ENCODE assay signal across 8 cellular contexts in genomic region chr16:29825145-29826044, GRCh38. TPM values are rescaled to one million over a fixed set of nuclear protein-coding genes. Genes with fewer than 3 reads are reported as not detected.
A peak's percentile ranks its signal among the peaks of the same experiment; 100 is the strongest.
DNase-seq lines count a peak whose midpoint lies in the region; ATAC-seq, FAIRE-seq and TF ChIP-seq lines count a peak whose summit lies in the region.

No MANE protein-coding gene starts in this region.

- H3K4me2 ChIP-seq in K562 (ENCODE audit: insufficient read depth, low read length): 0 out of 2 replicates have a peak overlapping the region, but pooled peaks have one; percentile 1
- peak overlapping the region; percentile 39 for H3K4me2 ChIP-seq in keratinocyte (ENCODE audit: control insufficient read depth, extremely low read depth, insufficient read depth, low read depth, low read length)

- TF ChIP-seq CTCF in GM10248 (IDR thresholded peaks at IDR 0.05; ENCODE audit: control extremely low read depth, extremely low read depth, low read depth, missing control alignments) (no peak), K562 (IDR thresholded peaks at IDR 0.05 in 2 of 3, conservative IDR thresholded peaks at IDR 0.05 in 1 of 3; ENCODE audit: insufficient read depth in 2 of 3, low read depth in 1 of 3, low read length in 3 of 3) (no peak), keratinocyte (optimal IDR thresholded peaks at IDR 0.05 in 1 of 3, IDR thresholded peaks at IDR 0.05 in 1 of 3, conservative IDR thresholded peaks at IDR 0.05 in 1 of 3; ENCODE audit: extremely low read depth in 1 of 3, insufficient read depth in 2 of 3, low read length in 3 of 3) (no peak)

- H2AFZ ChIP-seq in K562 (ENCODE audit: low read depth, low read length) (no peak overlapping the region), keratinocyte (ENCODE audit: control insufficient read depth, low read length) (no peak overlapping the region)

- peak; percentile 81 for DNase-seq in GM10248 (ENCODE audit: extremely low spot score)
- DNase-seq in NT2/D1 (ENCODE audit: low read depth, low spot score): no peak
- DNase-seq in K562 (ENCODE audit: extremely low read depth in 1 of 4, low spot score in 3 of 4): peak; percentile 39 to 44 (median 42)
- no peak for DNase-seq in keratinocyte (ENCODE audit: low read depth, low spot score)
- DNase-seq in stimulated activated naive B cell treated with anti-CD40 and anti-IgM and Interleukin-4, amounts not matched to agents 10 μg/mL and 1 μg/mL and 100 μg/mL, for 72 hours: no peak
- DNase-seq in epidermal melanocyte (ENCODE audit: insufficient read length, low spot score): no peak
- DNase-seq in NCI-H1092 treated with DMSO at 0.1 percent for 48 hours (lab: John Stamatoyannopoulos, UW): no peak

- TF ChIP-seq RAD21 in K562 (CRISPR knock-in tag; conservative IDR thresholded peaks at IDR 0.05 in 1 of 2, IDR thresholded peaks at IDR 0.05 in 1 of 2): no peak

- peaks cover 10% of the 10 kb centered on the region for H3K36me3 ChIP-seq in NT2/D1 (ENCODE audit: insufficient read depth, insufficient read length, low read length)
- no peaks in the 10 kb centered on the region; the same call in 2 of the 3 replicates for H3K36me3 ChIP-seq in K562 (ENCODE audit: control insufficient read depth, insufficient read depth, low read length)
- peaks cover 6 to 8% of the 10 kb centered on the region in 2 experiments for H3K36me3 ChIP-seq in keratinocyte (ENCODE audit: control insufficient read depth in 2 of 2, extremely low read depth in 1 of 2, insufficient read depth in 2 of 2, low read length in 2 of 2)

- H3K27me3 Mint-ChIP-seq in stimulated activated naive B cell treated with anti-CD40 and anti-IgM and Interleukin-4, amounts not matched to agents 10 μg/mL and 1 μg/mL and 100 μg/mL, for 72 hours: no peaks in the 10 kb centered on the region

- intact Hi-C loops in K562 (cut with micrococcal nuclease): no loop called here

- dilution Hi-C loops in keratinocyte (cut with MboI; ENCODE audit: extremely low pct_ligation_motif_present, low sequenced_read_pairs): no loop called here

- peaks cover 21 to 43% of the 10 kb centered on the region in 2 donors for H3K4me1 Mint-ChIP-seq in stimulated activated naive B cell treated with anti-CD40 and anti-IgM and Interleukin-4, amounts not matched to agents 10 μg/mL and 1 μg/mL and 100 μg/mL, for 72 hours

- H4K20me1 ChIP-seq in K562 (replicated peaks; ENCODE audit: control insufficient read depth, insufficient read depth, low read length) (no peaks in the 10 kb centered on the region; the same call in 1 of the 2 replicates), keratinocyte (ENCODE audit: control insufficient read depth, extremely low read depth, insufficient read depth, low read length) (no peaks in the 10 kb centered on the region)

- no peaks in the 10 kb centered on the region for H3K9me3 ChIP-seq in NT2/D1 (ENCODE audit: insufficient read depth, low read length)
- no peaks in the 10 kb centered on the region for H3K9me3 ChIP-seq in K562 (replicated peaks; ENCODE audit: control insufficient read depth, insufficient read depth, low read depth, low read length)
- H3K9me3 ChIP-seq in keratinocyte (ENCODE audit: control insufficient read depth, low read depth, low read length): no peaks in the 10 kb centered on the region

- no peaks in the 10 kb centered on the region for H3K27me3 ChIP-seq in NT2/D1 (ENCODE audit: insufficient read depth, insufficient read length)
- peaks cover 2 to 8% of the 10 kb centered on the region in 2 experiments; a peak in 3 of 5 replicates for H3K27me3 ChIP-seq in K562 (ENCODE audit: control insufficient read depth in 2 of 2, insufficient read depth in 2 of 2, low read length in 2 of 2)
- no peaks in the 10 kb centered on the region for H3K27me3 ChIP-seq in keratinocyte (ENCODE audit: control insufficient read depth, extremely low read depth, insufficient read depth, low read length)

- H3K27ac Mint-ChIP-seq in stimulated activated naive B cell treated with anti-CD40 and anti-IgM and Interleukin-4, amounts not matched to agents 10 μg/mL and 1 μg/mL and 100 μg/mL, for 72 hours: peak overlapping the region; percentile 53

- H3K27ac ChIP-seq in K562 (ENCODE audit: extremely low read depth, low read depth, low read length): no peak overlapping the region
- peak overlapping the region; percentile 34 for H3K27ac ChIP-seq in keratinocyte (ENCODE audit: control insufficient read depth, insufficient read depth, low read length)

- H3K4me1 ChIP-seq in NT2/D1 (ENCODE audit: insufficient read depth, insufficient read length): peaks cover 28% of the 10 kb centered on the region
- H3K4me1 ChIP-seq in K562 (replicated peaks in 1 of 2; ENCODE audit: control insufficient read depth in 2 of 2, insufficient read depth in 2 of 2, low read length in 2 of 2): peaks cover 16 to 29% of the 10 kb centered on the region in 2 experiments
- H3K4me1 ChIP-seq in keratinocyte (ENCODE audit: control insufficient read depth, extremely low read depth, insufficient read depth, low read length): peaks cover 41% of the 10 kb centered on the region

- H3K4me3 Mint-ChIP-seq in stimulated activated naive B cell treated with anti-CD40 and anti-IgM and Interleukin-4, amounts not matched to agents 10 μg/mL and 1 μg/mL and 100 μg/mL, for 72 hours: peak overlapping the region; percentile 15 to 25

- FAIRE-seq in K562 (lab: Jason Lieb, UNC): peak; percentile 52
- FAIRE-seq in keratinocyte (lab: Jason Lieb, UNC): no peak

- no peak for TF ChIP-seq EP300 in K562 (IDR thresholded peaks at IDR 0.05; ENCODE audit: low read length)

- no peaks in the 10 kb centered on the region for H3K79me2 ChIP-seq in K562 (ENCODE audit: control insufficient read depth, insufficient read depth, low read length)
- H3K79me2 ChIP-seq in keratinocyte (ENCODE audit: control insufficient read depth, insufficient read depth, low read length): peaks cover 70% of the 10 kb centered on the region

- no peak for TF ChIP-seq POLR2A in K562 (conservative IDR thresholded peaks at IDR 0.05)

- peaks cover 26 to 28% of the 10 kb centered on the region in 2 donors for H3K36me3 Mint-ChIP-seq in stimulated activated naive B cell treated with anti-CD40 and anti-IgM and Interleukin-4, amounts not matched to agents 10 μg/mL and 1 μg/mL and 100 μg/mL, for 72 hours

- BruUV-seq in K562 (replicated peaks; lab: Mats Ljungman, UMichigan): no TSS peak

- ATAC-seq in K562 (peak; percentile 51), GM18511 (IDR thresholded peaks at IDR 0.05; ENCODE audit: unreplicated experiment) (no peak)
- peak; percentile 22 to 52 for ATAC-seq in stimulated activated naive B cell treated with anti-CD40 and anti-IgM and Interleukin-4, amounts not matched to agents 10 μg/mL and 1 μg/mL and 100 μg/mL, for 72 hours (replicated peaks)

- in situ Hi-C loops in K562 (cut with MboI): no loop called here

- whole genome bisulfite sequencing in K562 (ENCODE audit: insufficient coverage, low coverage, missing lambda C conversion rate): 41% methylated on average over 10 of the region's 10 CpGs

- H3K9me3 Mint-ChIP-seq in stimulated activated naive B cell treated with anti-CD40 and anti-IgM and Interleukin-4, amounts not matched to agents 10 μg/mL and 1 μg/mL and 100 μg/mL, for 72 hours: no peaks in the 10 kb centered on the region

- CTCF ChIA-PET in GM10248 (lab: Yijun Ruan, JAX): interaction anchor here (1.1 to 11.3 kb wide), 2 partner anchors 10 to 24 kb away, joined by 6 to 93 read pairs; partner anchors contain the start of gene PAGR1
- CTCF ChIA-PET in K562 (lab: Yijun Ruan, JAX; ENCODE audit: low intra/inter-chr PET ratio): no interaction called here

- peaks cover 3% of the 10 kb centered on the region for H3K9me1 ChIP-seq in K562 (ENCODE audit: control insufficient read depth, insufficient read depth, low read length)
- H3K9me1 ChIP-seq in keratinocyte (ENCODE audit: control insufficient read depth, extremely low read depth, insufficient read depth, low read length): peaks cover 6% of the 10 kb centered on the region

- POLR2A ChIA-PET in GM10248 (lab: Yijun Ruan, JAX): interaction anchor here (1.1 kb wide), 1 partner anchor 15 kb away, joined by 9 read pairs; no protein-coding TSS in a partner anchor
- POLR2A ChIA-PET in K562 (lab: Yijun Ruan, JAX): interaction anchor here (0.6 to 1.0 kb wide), 8 partner anchors 9 to 98 kb away, joined by 3 to 7 read pairs (median 4); partner anchors contain the start of gene PAGR1

- H3K9ac ChIP-seq in NT2/D1 (ENCODE audit: insufficient read length, low read depth) (peak overlapping the region; percentile 51), K562 (ENCODE audit: insufficient read depth in 1 of 2, low read depth in 2 of 2, low read length in 2 of 2) (peak overlapping the region in 1 of 2 experiments; percentile 70; a peak in 2 of 4 replicates), keratinocyte (ENCODE audit: control insufficient read depth, extremely low read depth, insufficient read depth, low read length) (no peak overlapping the region)

- H3K4me3 ChIP-seq in NT2/D1 (ENCODE audit: insufficient read length, low read depth) (no peak overlapping the region), K562 (no peak overlapping the region), keratinocyte (ENCODE audit: control insufficient read depth in 2 of 3, extremely low read depth in 1 of 3, insufficient read depth in 2 of 3, low read depth in 1 of 3, low read length in 3 of 3) (peak overlapping the region in 1 of 3 experiments; percentile 21)

RNA-seq across cellular contexts. Expression of gene MVP, which starts 5.1 kb away (rescaled TPM):
- 2.1 and 2.7 TPM in 2 replicates for total RNA-seq in K562 (2011; cell fraction: chromatin; rRNA removed; ENCODE audit: low replicate concordance)
- total RNA-seq in K562 (2011; cell fraction: nucleolus; rRNA removed): 0.83 and 2.1 TPM in 2 replicates
- total RNA-seq in K562 (2011; cell fraction: nucleoplasm; rRNA removed): 1.6 and 6.8 TPM in 2 replicates
- total RNA-seq in K562 (2014; rRNA removed) (0.53 and 1.00 TPM in 2 replicates), K562 (2014; rRNA removed; fragmentation: Illumina TruSeq; extraction: Trizol) (0.41 and 0.65 TPM in 2 replicates), K562 (2015; rRNA removed; fragmentation: Illumina TruSeq; extraction: Trizol) (0.76 and 0.98 TPM in 2 replicates), K562 (2021) (1.4 and 1.9 TPM in 2 replicates)
- polyA plus RNA-seq in K562 (2011; rRNA removed) (0.39 and 1.1 TPM in 2 replicates), K562 (2014; fragmentation: Illumina TruSeq; extraction: Trizol) (0.43 and 0.69 TPM in 2 replicates), K562 (2014; fragmentation: Nextera tagmentation; extraction: Ambion mirVana) (not detected), K562 (2014; rRNA removed) (0.66 and 1.1 TPM in 2 replicates), keratinocyte (130 to 213 TPM (median 148 TPM) in 3 replicates)
- 0.21 and 0.86 TPM in 2 replicates for polyA plus RNA-seq in K562 (2011; cell fraction: cytosol; rRNA removed)
- 2.9 and 3.4 TPM in 2 replicates for polyA plus RNA-seq in K562 (2011; cell fraction: nucleus; rRNA removed)
- polyA plus RNA-seq in K562 (2012): 2.1 and 3.5 TPM in 2 replicates
- polyA minus RNA-seq in K562 (2011; rRNA and poly(A)+ RNA removed): 0.53 and 1.0 TPM in 2 replicates
- polyA minus RNA-seq in K562 (2011; cell fraction: cytosol; rRNA and poly(A)+ RNA removed): 2.4 and 2.7 TPM in 2 replicates
- 0.94 and 2.2 TPM in 2 replicates for polyA minus RNA-seq in K562 (2011; cell fraction: nucleus; rRNA and poly(A)+ RNA removed)
- 29.4 TPM for polyA plus RNA-seq in keratinocyte (2011; ENCODE audit: low read depth)
- polyA plus RNA-seq in keratinocyte (2011; cell fraction: cytosol; rRNA removed): 124 and 190 TPM in 2 replicates
- 291 and 376 TPM in 2 replicates for polyA plus RNA-seq in keratinocyte (2011; cell fraction: nucleus; rRNA removed)
- polyA plus RNA-seq in keratinocyte (2012; ENCODE audit: low replicate concordance): 69.0 and 193 TPM in 2 replicates
- 404 to 958 TPM (median 529 TPM) in 3 replicates for polyA minus RNA-seq in keratinocyte
- polyA minus RNA-seq in keratinocyte (2011; cell fraction: cytosol; rRNA and poly(A)+ RNA removed): 337 TPM
- polyA minus RNA-seq in keratinocyte (2011; cell fraction: nucleus; rRNA and poly(A)+ RNA removed): 295 and 307 TPM in 2 replicates

RNA-seq across cellular contexts. Expression of gene PAGR1, which starts 9.4 kb away (rescaled TPM):
- 8.4 and 14.4 TPM in 2 replicates for total RNA-seq in K562 (2011; cell fraction: chromatin; rRNA removed; ENCODE audit: low replicate concordance)
- 14.2 and 16.0 TPM in 2 replicates for total RNA-seq in K562 (2011; cell fraction: nucleolus; rRNA removed)
- total RNA-seq in K562 (2011; cell fraction: nucleoplasm; rRNA removed): 11.1 and 12.8 TPM in 2 replicates
- 58.2 and 68.3 TPM in 2 replicates for total RNA-seq in K562 (2014; rRNA removed)
- 16.5 and 16.8 TPM in 2 replicates for total RNA-seq in K562 (2014; rRNA removed; fragmentation: Illumina TruSeq; extraction: Trizol)
- 40.7 and 42.2 TPM in 2 replicates for total RNA-seq in K562 (2015; rRNA removed; fragmentation: Illumina TruSeq; extraction: Trizol)
- 33.3 and 36.0 TPM in 2 replicates for total RNA-seq in K562 (2021)
- 15.4 and 16.6 TPM in 2 replicates for polyA plus RNA-seq in K562 (2011; rRNA removed)
- polyA plus RNA-seq in K562 (2011; cell fraction: cytosol; rRNA removed): 16.9 and 23.2 TPM in 2 replicates
- polyA plus RNA-seq in K562 (2011; cell fraction: nucleus; rRNA removed): 11.9 and 16.8 TPM in 2 replicates
- polyA plus RNA-seq in K562 (2012): 21.5 and 32.5 TPM in 2 replicates
- 15.7 and 26.0 TPM in 2 replicates for polyA plus RNA-seq in K562 (2014; fragmentation: Illumina TruSeq; extraction: Trizol)
- polyA plus RNA-seq in K562 (2014; fragmentation: Nextera tagmentation; extraction: Ambion mirVana): 1 to 10 TPM; 1.4 to 4.5 TPM
- 42.8 and 51.3 TPM in 2 replicates for polyA plus RNA-seq in K562 (2014; rRNA removed)
- polyA minus RNA-seq in K562 (2011; rRNA and poly(A)+ RNA removed): 5.3 and 7.0 TPM in 2 replicates
- polyA minus RNA-seq in K562 (2011; cell fraction: cytosol; rRNA and poly(A)+ RNA removed): 7.3 and 12.9 TPM in 2 replicates
- polyA minus RNA-seq in K562 (2011; cell fraction: nucleus; rRNA and poly(A)+ RNA removed): 10.0 and 13.6 TPM in 2 replicates
- polyA plus RNA-seq in keratinocyte: 6.4 to 17.1 TPM (median 13.6 TPM) in 3 replicates
- 2.7 TPM for polyA plus RNA-seq in keratinocyte (2011; ENCODE audit: low read depth)
- polyA plus RNA-seq in keratinocyte (2011; cell fraction: cytosol; rRNA removed): 5.9 and 12.0 TPM in 2 replicates
- 5.1 and 5.3 TPM in 2 replicates for polyA plus RNA-seq in keratinocyte (2011; cell fraction: nucleus; rRNA removed)
- 4.7 and 19.3 TPM in 2 replicates for polyA plus RNA-seq in keratinocyte (2012; ENCODE audit: low replicate concordance)
- polyA minus RNA-seq in keratinocyte: 1.5 to 2.7 TPM (median 2.0 TPM) in 3 replicates
- 4.2 TPM for polyA minus RNA-seq in keratinocyte (2011; cell fraction: cytosol; rRNA and poly(A)+ RNA removed)
- 2.3 and 2.9 TPM in 2 replicates for polyA minus RNA-seq in keratinocyte (2011; cell fraction: nucleus; rRNA and poly(A)+ RNA removed)

RNA-seq across cellular contexts. Expression of gene PRRT2, which starts 13.4 kb away (rescaled TPM):
- total RNA-seq in K562 (2011; cell fraction: chromatin; rRNA removed; ENCODE audit: low replicate concordance): 2.5 and 4.2 TPM in 2 replicates
- total RNA-seq in K562 (2011; cell fraction: nucleolus; rRNA removed): 1.7 and 2.8 TPM in 2 replicates
- 2.1 and 6.5 TPM in 2 replicates for total RNA-seq in K562 (2011; cell fraction: nucleoplasm; rRNA removed)
- 0.16 and 0.27 TPM in 2 replicates for total RNA-seq in K562 (2014; rRNA removed)
- 0.11 TPM in 1 of 2 replicates, not detected in the other for total RNA-seq in K562 (2014; rRNA removed; fragmentation: Illumina TruSeq; extraction: Trizol)
- total RNA-seq in K562 (2015; rRNA removed; fragmentation: Illumina TruSeq; extraction: Trizol): 0.25 and 0.38 TPM in 2 replicates
- total RNA-seq in K562 (2021): 0.69 and 1.2 TPM in 2 replicates
- polyA plus RNA-seq in K562 (2011; rRNA removed): 0.42 and 0.96 TPM in 2 replicates
- 0.48 and 0.60 TPM in 2 replicates for polyA plus RNA-seq in K562 (2011; cell fraction: cytosol; rRNA removed)
- polyA plus RNA-seq in K562 (2011; cell fraction: nucleus; rRNA removed): 9.4 and 12.9 TPM in 2 replicates
- 0.72 and 1.4 TPM in 2 replicates for polyA plus RNA-seq in K562 (2012)
- 0.28 and 0.46 TPM in 2 replicates for polyA plus RNA-seq in K562 (2014; fragmentation: Illumina TruSeq; extraction: Trizol)
- not detected for polyA plus RNA-seq in K562 (2014; fragmentation: Nextera tagmentation; extraction: Ambion mirVana)
- polyA plus RNA-seq in K562 (2014; rRNA removed): 0.81 and 1.0 TPM in 2 replicates
- 0.25 and 0.30 TPM in 2 replicates for polyA minus RNA-seq in K562 (2011; rRNA and poly(A)+ RNA removed)
- polyA minus RNA-seq in K562 (2011; cell fraction: cytosol; rRNA and poly(A)+ RNA removed): not detected in 2 replicates
- polyA minus RNA-seq in K562 (2011; cell fraction: nucleus; rRNA and poly(A)+ RNA removed): 1.3 and 1.6 TPM in 2 replicates
- not detected in 3 replicates for polyA plus RNA-seq in keratinocyte
- polyA plus RNA-seq in keratinocyte (2011; ENCODE audit: low read depth): not detected
- polyA plus RNA-seq in keratinocyte (2011; cell fraction: cytosol; rRNA removed): not detected in 2 replicates
- polyA plus RNA-seq in keratinocyte (2011; cell fraction: nucleus; rRNA removed): 0.04 and 0.14 TPM in 2 replicates
- 0.10 and 0.38 TPM in 2 replicates for polyA plus RNA-seq in keratinocyte (2012; ENCODE audit: low replicate concordance)
- not detected in 3 replicates for polyA minus RNA-seq in keratinocyte
- not detected for polyA minus RNA-seq in keratinocyte (2011; cell fraction: cytosol; rRNA and poly(A)+ RNA removed)
- polyA minus RNA-seq in keratinocyte (2011; cell fraction: nucleus; rRNA and poly(A)+ RNA removed): not detected in 2 replicates

RNA-seq across cellular contexts. Expression of gene MAZ, which starts 19.1 kb away (rescaled TPM):
- 95.3 and 227 TPM in 2 replicates for total RNA-seq in K562 (2011; cell fraction: chromatin; rRNA removed; ENCODE audit: low replicate concordance)
- 242 and 255 TPM in 2 replicates for total RNA-seq in K562 (2011; cell fraction: nucleolus; rRNA removed)
- total RNA-seq in K562 (2011; cell fraction: nucleoplasm; rRNA removed): 165 and 167 TPM in 2 replicates
- total RNA-seq in K562 (2014; rRNA removed): 414 and 504 TPM in 2 replicates
- 196 and 250 TPM in 2 replicates for total RNA-seq in K562 (2014; rRNA removed; fragmentation: Illumina TruSeq; extraction: Trizol)
- total RNA-seq in K562 (2015; rRNA removed; fragmentation: Illumina TruSeq; extraction: Trizol): 378 and 386 TPM in 2 replicates
- 518 and 532 TPM in 2 replicates for total RNA-seq in K562 (2021)
- 216 and 275 TPM in 2 replicates for polyA plus RNA-seq in K562 (2011; rRNA removed)
- 302 and 460 TPM in 2 replicates for polyA plus RNA-seq in K562 (2011; cell fraction: cytosol; rRNA removed)
- 274 and 319 TPM in 2 replicates for polyA plus RNA-seq in K562 (2011; cell fraction: nucleus; rRNA removed)
- 576 and 597 TPM in 2 replicates for polyA plus RNA-seq in K562 (2012)
- polyA plus RNA-seq in K562 (2014; fragmentation: Illumina TruSeq; extraction: Trizol): 420 and 592 TPM in 2 replicates
- polyA plus RNA-seq in K562 (2014; fragmentation: Nextera tagmentation; extraction: Ambion mirVana): 10 to 100 TPM; 45.4 to 59.3 TPM
- 225 and 259 TPM in 2 replicates for polyA plus RNA-seq in K562 (2014; rRNA removed)
- 238 and 356 TPM in 2 replicates for polyA minus RNA-seq in K562 (2011; rRNA and poly(A)+ RNA removed)
- 360 and 377 TPM in 2 replicates for polyA minus RNA-seq in K562 (2011; cell fraction: cytosol; rRNA and poly(A)+ RNA removed)
- polyA minus RNA-seq in K562 (2011; cell fraction: nucleus; rRNA and poly(A)+ RNA removed): 72.8 and 95.2 TPM in 2 replicates
- polyA plus RNA-seq in keratinocyte: 48.5 to 82.3 TPM (median 59.0 TPM) in 3 replicates
- polyA plus RNA-seq in keratinocyte (2011; ENCODE audit: low read depth): 43.0 TPM
- 56.3 and 78.7 TPM in 2 replicates for polyA plus RNA-seq in keratinocyte (2011; cell fraction: cytosol; rRNA removed)
- 42.7 and 43.6 TPM in 2 replicates for polyA plus RNA-seq in keratinocyte (2011; cell fraction: nucleus; rRNA removed)
- 63.9 and 156 TPM in 2 replicates for polyA plus RNA-seq in keratinocyte (2012; ENCODE audit: low replicate concordance)
- polyA minus RNA-seq in keratinocyte: 139 to 296 TPM (median 165 TPM) in 3 replicates
- 198 TPM for polyA minus RNA-seq in keratinocyte (2011; cell fraction: cytosol; rRNA and poly(A)+ RNA removed)
- polyA minus RNA-seq in keratinocyte (2011; cell fraction: nucleus; rRNA and poly(A)+ RNA removed): 32.3 and 42.1 TPM in 2 replicates

RNA-seq across cellular contexts. Expression of gene KIF22, which starts 34.8 kb away (rescaled TPM):
- 212 and 457 TPM in 2 replicates for total RNA-seq in K562 (2011; cell fraction: chromatin; rRNA removed; ENCODE audit: low replicate concordance)
- 330 and 338 TPM in 2 replicates for total RNA-seq in K562 (2011; cell fraction: nucleolus; rRNA removed)
- total RNA-seq in K562 (2011; cell fraction: nucleoplasm; rRNA removed): 225 and 251 TPM in 2 replicates
- total RNA-seq in K562 (2014; rRNA removed) (131 and 146 TPM in 2 replicates), K562 (2014; rRNA removed; fragmentation: Illumina TruSeq; extraction: Trizol) (84.2 and 106 TPM in 2 replicates), K562 (2015; rRNA removed; fragmentation: Illumina TruSeq; extraction: Trizol) (115 and 117 TPM in 2 replicates), K562 (2021) (146 and 156 TPM in 2 replicates)
- polyA plus RNA-seq in K562 (2011; rRNA removed) (232 and 251 TPM in 2 replicates), K562 (2014; fragmentation: Illumina TruSeq; extraction: Trizol) (144 and 171 TPM in 2 replicates), K562 (2014; fragmentation: Nextera tagmentation; extraction: Ambion mirVana) (10 to 100 TPM in 1 of 2 experiments, 1 to 10 TPM in 1; 8.7 to 18.2 TPM), K562 (2014; rRNA removed) (180 and 185 TPM in 2 replicates), keratinocyte (36.3 to 48.3 TPM (median 43.7 TPM) in 3 replicates)
- polyA plus RNA-seq in K562 (2011; cell fraction: cytosol; rRNA removed): 202 and 227 TPM in 2 replicates
- 549 and 656 TPM in 2 replicates for polyA plus RNA-seq in K562 (2011; cell fraction: nucleus; rRNA removed)
- 111 and 163 TPM in 2 replicates for polyA plus RNA-seq in K562 (2012)
- polyA minus RNA-seq in K562 (2011; rRNA and poly(A)+ RNA removed): 154 and 186 TPM in 2 replicates
- 92.9 and 122 TPM in 2 replicates for polyA minus RNA-seq in K562 (2011; cell fraction: cytosol; rRNA and poly(A)+ RNA removed)
- 267 and 269 TPM in 2 replicates for polyA minus RNA-seq in K562 (2011; cell fraction: nucleus; rRNA and poly(A)+ RNA removed)
- 14.3 TPM for polyA plus RNA-seq in keratinocyte (2011; ENCODE audit: low read depth)
- 17.2 and 23.7 TPM in 2 replicates for polyA plus RNA-seq in keratinocyte (2011; cell fraction: cytosol; rRNA removed)
- 72.3 and 83.5 TPM in 2 replicates for polyA plus RNA-seq in keratinocyte (2011; cell fraction: nucleus; rRNA removed)
- polyA plus RNA-seq in keratinocyte (2012; ENCODE audit: low replicate concordance): 15.4 and 26.9 TPM in 2 replicates
- polyA minus RNA-seq in keratinocyte: 46.4 to 57.5 TPM (median 48.8 TPM) in 3 replicates
- 41.4 TPM for polyA minus RNA-seq in keratinocyte (2011; cell fraction: cytosol; rRNA and poly(A)+ RNA removed)
- 39.9 and 56.2 TPM in 2 replicates for polyA minus RNA-seq in keratinocyte (2011; cell fraction: nucleus; rRNA and poly(A)+ RNA removed)

Comparison
In these comparisons a context has a peak if more than half of its experiments do, and no peak if none do; other contexts are left out.
1. DNase-seq: peak in GM10248 (single experiment) and K562 (4 of 4); none in NT2/D1 (single experiment), keratinocyte (single experiment), stimulated activated naive B cell treated with anti-CD40 and anti-IgM and Interleukin-4, amounts not matched to agents 10 μg/mL and 1 μg/mL and 100 μg/mL, for 72 hours (single experiment), epidermal melanocyte (single experiment) and NCI-H1092 treated with DMSO at 0.1 percent for 48 hours (single experiment).
2. RNA of gene MVP, which starts 5.1 kb away (polyA plus RNA-seq): 29.4 to 376 TPM in keratinocyte; 0.21 to 3.5 TPM in K562; every median in the first group is over 4 times any median in the second.